Comparison of ENCODE assay signal across 11 cellular contexts in the genomic region with DNA sequence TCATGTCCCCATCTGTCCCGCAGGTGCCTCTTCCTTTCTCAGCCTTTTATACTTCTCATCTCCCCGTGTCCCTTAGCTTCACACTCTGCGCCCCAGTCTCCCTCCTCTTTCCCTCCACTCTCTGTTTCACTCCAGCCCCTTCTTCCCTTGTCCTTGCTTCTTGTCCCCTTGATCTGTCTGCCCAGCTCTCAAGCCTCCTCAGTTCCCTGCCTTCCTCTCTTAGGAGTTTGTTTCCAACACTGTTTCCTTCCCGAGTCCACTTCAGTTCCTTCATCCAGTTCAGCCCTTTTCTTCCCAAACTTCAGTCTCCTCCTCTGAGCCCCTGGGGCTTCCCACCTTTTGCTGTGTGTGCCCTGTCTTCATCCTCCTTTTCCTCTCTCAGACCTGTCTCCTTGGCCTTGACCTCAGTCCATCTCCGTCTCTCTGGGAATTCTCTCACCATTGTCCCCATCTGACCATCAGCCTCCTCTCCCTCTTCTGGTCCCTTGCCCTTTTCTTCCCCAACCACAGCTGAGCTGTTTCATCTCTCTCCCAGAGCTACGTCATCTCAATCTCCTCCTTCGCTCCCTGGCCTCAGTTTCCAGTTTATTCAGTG. TPM values are rescaled to one million over a fixed set of nuclear protein-coding genes. Genes with fewer than 3 reads are reported as not detected.
DNase-seq lines count a peak whose midpoint lies in the region; ATAC-seq and TF ChIP-seq lines count a peak whose summit lies in the region.
"Had no signal": no experiment of that assay in that cellular context is flagged by ENCODE, and none has a peak within 500 bp of the region (broad histone marks: within the 10 kb centered on the region; RNA-seq: fewer than 3 reads in every experiment).

No MANE protein-coding gene starts in this region.

- H3K4me3 Mint-ChIP-seq in CD4-positive, alpha-beta memory T cell = peak overlapping the region in 4 of 8 donors; percentile 7 to 58 (median 42)
- H3K4me3 Mint-ChIP-seq in glutamatergic neuron (ENCODE audit: unreplicated experiment) (peak overlapping the region; percentile 87), progenitor cell of endocrine pancreas (ENCODE audit: low read depth) (peak overlapping the region; percentile 65)
- H3K4me3 Mint-ChIP-seq: dendritic cell treated with granulocyte-macrophage colony-stimulating factor and Interleukin-4, amounts not matched to agents 40 ng/mL and 50 ng/mL, for 4 days had no signal

- peaks cover 40% of the 10 kb centered on the region for H3K4me1 ChIP-seq in CD4-positive, alpha-beta memory T cell (ENCODE audit: insufficient read depth, low read length)
- H3K4me1 ChIP-seq in OCI-LY7 (ENCODE audit: insufficient read depth, low read length, poor library complexity, severe bottlenecking) (peaks cover 50% of the 10 kb centered on the region), A673 (ENCODE audit: insufficient read depth, low read length, poor library complexity, severe bottlenecking) (peaks cover 26% of the 10 kb centered on the region)

- peak overlapping the region; percentile 27; the same call in 1 of the 2 replicates for H2AFZ ChIP-seq in OCI-LY7 (ENCODE audit: low read length)

- no peaks in the 10 kb centered on the region for H3K79me2 ChIP-seq in OCI-LY7 (ENCODE audit: insufficient read depth, low read depth, low read length)

- ATAC-seq in HG03045 (IDR thresholded peaks at IDR 0.05; ENCODE audit: unreplicated experiment) (no peak), HG03442 (IDR thresholded peaks at IDR 0.05; ENCODE audit: unreplicated experiment) (no peak), HG02870 (IDR thresholded peaks at IDR 0.05; ENCODE audit: unreplicated experiment) (no peak)

- H3K4me1 Mint-ChIP-seq in CD4-positive, alpha-beta memory T cell = peaks cover 24 to 54% (median 34%) of the 10 kb centered on the region in 4 donors
- peaks cover 38% of the 10 kb centered on the region for H3K4me1 Mint-ChIP-seq in glutamatergic neuron (ENCODE audit: low read depth, unreplicated experiment)
- peaks cover 49% of the 10 kb centered on the region for H3K4me1 Mint-ChIP-seq in progenitor cell of endocrine pancreas (ENCODE audit: low read depth)

- H3K4me3 ChIP-seq in CD4-positive, alpha-beta memory T cell (ENCODE audit: low read length in 2 of 2) = no peak overlapping the region
- H3K4me3 ChIP-seq in OCI-LY7 (ENCODE audit: low read depth, low read length, poor library complexity, severe bottlenecking) (no peak overlapping the region), A673 (ENCODE audit: low read depth, low read length, poor library complexity, severe bottlenecking) (no peak overlapping the region)

- no peaks in the 10 kb centered on the region for H3K9me3 Mint-ChIP-seq in CD4-positive, alpha-beta memory T cell
- H3K9me3 Mint-ChIP-seq in glutamatergic neuron (ENCODE audit: unreplicated experiment) = peaks cover 16% of the 10 kb centered on the region
- no peaks in the 10 kb centered on the region for H3K9me3 Mint-ChIP-seq in progenitor cell of endocrine pancreas (ENCODE audit: low read depth)
- H3K9me3 Mint-ChIP-seq: dendritic cell treated with granulocyte-macrophage colony-stimulating factor and Interleukin-4, amounts not matched to agents 40 ng/mL and 50 ng/mL, for 4 days had no signal

- no peaks in the 10 kb centered on the region for H3K27me3 Mint-ChIP-seq in CD4-positive, alpha-beta memory T cell
- H3K27me3 Mint-ChIP-seq in glutamatergic neuron (ENCODE audit: unreplicated experiment) (peaks cover 18% of the 10 kb centered on the region), progenitor cell of endocrine pancreas (peaks cover 8% of the 10 kb centered on the region)

- intact Hi-C loops in CD4-positive, alpha-beta memory T cell (cut with micrococcal nuclease) = no loop called here
- intact Hi-C loops in OCI-LY7 (cut with micrococcal nuclease; ENCODE audit: unreplicated experiment) (loop anchor here (10.0 kb wide), 1 partner anchor 207 kb away; the partner anchor contains the start of gene DHX16), A673 (cut with micrococcal nuclease; ENCODE audit: unreplicated experiment) (loop anchor here (10.0 kb wide), 1 partner anchor 327 kb away; the partner anchor contains the start of genes GNL1 and PRR3)

- no peak overlapping the region for H3K27ac ChIP-seq in CD4-positive, alpha-beta memory T cell (ENCODE audit: low read depth, low read length)
- H3K27ac ChIP-seq in OCI-LY7 (ENCODE audit: low read depth, low read length, poor library complexity, severe bottlenecking) (peak overlapping the region; percentile 85), A673 (ENCODE audit: low read depth, low read length, poor library complexity, severe bottlenecking) (no peak overlapping the region)

- POLR2A ChIA-PET in CD4-positive, alpha-beta memory T cell (lab: Charles Lee; ENCODE audit: partially characterized antibody) = interaction anchor here (1.0 to 3.9 kb wide), 3 partner anchors 33 to 164 kb away, joined by 3 to 13 read pairs (median 4); partner anchors contain the start of genes MDC1 and VARS2
- POLR2A ChIA-PET in OCI-LY7 (lab: Charles Lee) (interaction anchor here (0.6 to 1.6 kb wide), 4 partner anchors 26 to 54 kb away, joined by 3 to 5 read pairs (median 4); partner anchors contain the start of genes GTF2H4 and VARS2), A673 (lab: Charles Lee; ENCODE audit: low non-redundant PET) (interaction anchor here (0.5 to 0.6 kb wide), 2 partner anchors 69 to 165 kb away, joined by 3 to 4 read pairs; partner anchors contain the start of gene MDC1)

- no peaks in the 10 kb centered on the region for H3K36me3 ChIP-seq in CD4-positive, alpha-beta memory T cell (ENCODE audit: insufficient read depth, low read length)
- H3K36me3 ChIP-seq in OCI-LY7 (ENCODE audit: insufficient read depth, low read length) = no peaks in the 10 kb centered on the region
- H3K36me3 ChIP-seq in A673 (ENCODE audit: insufficient read depth, low read length, poor library complexity, severe bottlenecking) = no peaks in the 10 kb centered on the region

- H3K4me2 ChIP-seq in OCI-LY7 (ENCODE audit: low read length) = peak overlapping the region; percentile 75

- H3K27me3 ChIP-seq in CD4-positive, alpha-beta memory T cell (ENCODE audit: insufficient read depth, low read length) = no peaks in the 10 kb centered on the region
- H3K27me3 ChIP-seq in A673 (replicated peaks; ENCODE audit: insufficient read depth, low read depth, low read length, poor library complexity) = no peaks in the 10 kb centered on the region

- H3K27ac Mint-ChIP-seq in CD4-positive, alpha-beta memory T cell = peak overlapping the region in 5 of 7 donors; percentile 38 to 88 (median 69)
- peak overlapping the region; percentile 98 for H3K27ac Mint-ChIP-seq in glutamatergic neuron (ENCODE audit: unreplicated experiment)
- peak overlapping the region; percentile 80 for H3K27ac Mint-ChIP-seq in progenitor cell of endocrine pancreas
- H3K27ac Mint-ChIP-seq: dendritic cell treated with granulocyte-macrophage colony-stimulating factor and Interleukin-4, amounts not matched to agents 40 ng/mL and 50 ng/mL, for 4 days had no signal

- TF ChIP-seq CTCF in OCI-LY7 (conservative IDR thresholded peaks at IDR 0.05; ENCODE audit: low read length) (no peak), glutamatergic neuron (IDR thresholded peaks at IDR 0.05; ENCODE audit: partially characterized antibody, unreplicated experiment) (no peak), progenitor cell of endocrine pancreas (IDR thresholded peaks at IDR 0.05; ENCODE audit: unreplicated experiment) (no peak), A673 (conservative IDR thresholded peaks at IDR 0.05; ENCODE audit: low read depth, low read length) (no peak)

- H3K36me3 Mint-ChIP-seq in CD4-positive, alpha-beta memory T cell = no peaks in the 10 kb centered on the region
- H3K36me3 Mint-ChIP-seq in glutamatergic neuron (ENCODE audit: unreplicated experiment) (no peaks in the 10 kb centered on the region), progenitor cell of endocrine pancreas (ENCODE audit: insufficient read depth) (no peaks in the 10 kb centered on the region)

- no peak for DNase-seq in CD4-positive, alpha-beta memory T cell
- DNase-seq in OCI-LY7 (ENCODE audit: low spot score) (no peak), glutamatergic neuron (no peak), progenitor cell of endocrine pancreas (ENCODE audit: low spot score, unreplicated experiment) (no peak), A673 (ENCODE audit: low spot score) (no peak)
- DNase-seq: activated CD8-positive, alpha-beta memory T cell treated with anti-CD3 and anti-CD28 coated beads, Interleukin-2, amount 50 U/mL, for 4 hours; stimulated activated CD4-positive, alpha-beta T cell treated with anti-CD3 and anti-CD28 coated beads, Interleukin-4, amount 100 ng/mL, for 4 hours had no signal

- no peaks in the 10 kb centered on the region for H3K9me3 ChIP-seq in CD4-positive, alpha-beta memory T cell (ENCODE audit: control insufficient read depth in 1 of 2, low read length in 2 of 2)
- H3K9me3 ChIP-seq in OCI-LY7 (ENCODE audit: low read length) = no peaks in the 10 kb centered on the region
- H3K9me3 ChIP-seq in A673 (ENCODE audit: low read depth, low read length, poor library complexity, severe bottlenecking) = no peaks in the 10 kb centered on the region

- H3K9me2 ChIP-seq in OCI-LY7 (ENCODE audit: insufficient read depth, low read length) = no peaks in the 10 kb centered on the region

- CTCF ChIA-PET in CD4-positive, alpha-beta memory T cell (lab: Charles Lee; ENCODE audit: partially characterized antibody) = interaction anchor here (1.1 to 12.0 kb wide), 5 partner anchors 26 to 284 kb away, joined by 3 to 262 read pairs (median 5); no protein-coding TSS in a partner anchor
- CTCF ChIA-PET in OCI-LY7 (lab: Charles Lee; ENCODE audit: unreplicated experiment) (interaction anchor here (1.6 kb wide), 1 partner anchor 206 kb away, joined by 3 read pairs; no protein-coding TSS in a partner anchor), A673 (lab: Charles Lee) (interaction anchor here (0.6 to 1.2 kb wide), 2 partner anchors 13 to 198 kb away, joined by 3 to 4 read pairs; no protein-coding TSS in a partner anchor)

- BruUV-seq in OCI-LY7 (replicated peaks; lab: Mats Ljungman, UMichigan) = no TSS peak
- no TSS peak for BruUV-seq in A673 (replicated peaks; lab: Mats Ljungman, UMichigan)

- no peaks in the 10 kb centered on the region for H4K20me1 ChIP-seq in OCI-LY7 (ENCODE audit: insufficient read depth, low read length)

RNA-seq across cellular contexts. Expression of gene DDR1, which starts 2.8 kb away (rescaled TPM):
- total RNA-seq in CD4-positive, alpha-beta memory T cell = 10 to 100 TPM; 10.2 to 13.1 TPM
- 1 to 10 TPM; 1.4 to 3.1 TPM for polyA plus RNA-seq in CD4-positive, alpha-beta memory T cell
- total RNA-seq in OCI-LY7 (2014; rRNA removed; shearing (Covaris generic)) = 14.0 and 15.4 TPM in 2 replicates
- total RNA-seq in OCI-LY7 (2022) (24.6 and 30.3 TPM in 2 replicates), glutamatergic neuron (ENCODE audit: unreplicated experiment) (120 TPM), progenitor cell of endocrine pancreas (154 and 163 TPM in 2 replicates), A673 (2021) (48.0 and 57.9 TPM in 2 replicates)

RNA-seq across cellular contexts. Expression of gene GTF2H4, which starts 26.5 kb away (rescaled TPM):
- total RNA-seq in CD4-positive, alpha-beta memory T cell = 10 to 100 TPM; 36.5 to 39.7 TPM
- 1 to 10 TPM; 3.7 to 9.5 TPM for polyA plus RNA-seq in CD4-positive, alpha-beta memory T cell
- 30.5 and 38.4 TPM in 2 replicates for total RNA-seq in OCI-LY7 (2014; rRNA removed; shearing (Covaris generic))
- total RNA-seq in OCI-LY7 (2022) (45.8 and 48.7 TPM in 2 replicates), glutamatergic neuron (ENCODE audit: unreplicated experiment) (67.2 TPM), progenitor cell of endocrine pancreas (73.0 and 74.7 TPM in 2 replicates), A673 (2021) (42.6 and 45.9 TPM in 2 replicates)

RNA-seq across cellular contexts. Expression of gene VARS2, which starts 32.5 kb away (rescaled TPM):
- 10 to 100 TPM; 34.9 to 37.8 TPM for total RNA-seq in CD4-positive, alpha-beta memory T cell
- polyA plus RNA-seq in CD4-positive, alpha-beta memory T cell = 10 to 100 TPM; 16.3 to 17.0 TPM
- 71.4 and 81.8 TPM in 2 replicates for total RNA-seq in OCI-LY7 (2014; rRNA removed; shearing (Covaris generic))
- 98.9 and 105 TPM in 2 replicates for total RNA-seq in OCI-LY7 (2022)
- 47.0 TPM for total RNA-seq in glutamatergic neuron (ENCODE audit: unreplicated experiment)
- 56.3 and 58.0 TPM in 2 replicates for total RNA-seq in progenitor cell of endocrine pancreas
- 48.4 and 53.4 TPM in 2 replicates for total RNA-seq in A673 (2021)

RNA-seq across cellular contexts. Expression of gene SFTA2, which starts 50.5 kb away (rescaled TPM):
- total RNA-seq in CD4-positive, alpha-beta memory T cell = under 1 TPM in 1 of 2 experiments, not detected in 1; 0.44 TPM
- polyA plus RNA-seq in CD4-positive, alpha-beta memory T cell = not detected
- not detected in 2 replicates for total RNA-seq in OCI-LY7 (2014; rRNA removed; shearing (Covaris generic))
- not detected in 2 replicates for total RNA-seq in OCI-LY7 (2022)
- not detected for total RNA-seq in glutamatergic neuron (ENCODE audit: unreplicated experiment)
- 1.0 and 2.6 TPM in 2 replicates for total RNA-seq in progenitor cell of endocrine pancreas
- total RNA-seq in A673 (2021) = not detected in 2 replicates

RNA-seq across cellular contexts. Expression of gene MUCL3, which starts 59.3 kb away (rescaled TPM):
- not detected for total RNA-seq in CD4-positive, alpha-beta memory T cell
- polyA plus RNA-seq in CD4-positive, alpha-beta memory T cell = not detected
- total RNA-seq in OCI-LY7 (2014; rRNA removed; shearing (Covaris generic)) = not detected in 2 replicates
- total RNA-seq in OCI-LY7 (2022) (not detected in 2 replicates), glutamatergic neuron (ENCODE audit: unreplicated experiment) (not detected), progenitor cell of endocrine pancreas (0.05 TPM in 1 of 2 replicates, not detected in the other), A673 (2021) (not detected in 2 replicates)
